8 cellular contexts compared by ENCODE assay signal in the genomic region with DNA sequence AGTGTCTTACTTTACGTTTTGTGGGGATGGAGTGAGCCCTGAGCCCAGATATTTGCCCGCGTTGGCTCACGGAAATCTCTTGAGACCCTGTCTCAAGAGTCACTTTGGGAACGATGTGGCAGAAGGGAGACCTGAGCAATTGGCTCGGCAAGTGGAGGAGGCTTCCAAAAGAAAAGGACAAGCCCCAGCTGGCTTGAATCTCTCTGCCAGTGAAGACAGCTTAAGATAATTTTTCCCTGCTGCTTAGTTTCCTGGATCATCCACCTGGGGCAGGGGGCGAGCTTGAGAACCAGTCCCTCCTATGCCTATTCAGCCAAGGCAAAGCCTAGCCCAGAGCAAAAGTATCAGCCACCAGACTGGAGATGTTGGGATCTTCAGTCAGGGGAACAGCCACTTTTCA. TPM values are rescaled to one million over a fixed set of nuclear protein-coding genes. Genes with fewer than 3 reads are reported as not detected.
DNase-seq lines count a peak whose midpoint lies in the region; ATAC-seq and TF ChIP-seq lines count a peak whose summit lies in the region.

No MANE protein-coding gene starts in this region.

- intact Hi-C loops in CD14-positive monocyte (cut with micrococcal nuclease) = no loop called here

- peak overlapping the region; percentile 94 to 97 for H3K4me3 Mint-ChIP-seq in CD14-positive monocyte

- H3K27ac ChIP-seq in stomach smooth muscle (ENCODE audit: low read length) = peak overlapping the region; percentile 60

- peaks cover 12% of the 10 kb centered on the region for H3K4me1 Mint-ChIP-seq in CD14-positive monocyte

- no peaks in the 10 kb centered on the region for H3K36me3 ChIP-seq in stomach smooth muscle (ENCODE audit: control insufficient read depth in 2 of 2, insufficient read depth in 2 of 2, low read length in 2 of 2)

- no peaks in the 10 kb centered on the region for H3K27me3 Mint-ChIP-seq in CD14-positive monocyte (ENCODE audit: low read depth in 3 of 3)

- peaks cover 2 to 10% of the 10 kb centered on the region in 2 donors for H3K36me3 Mint-ChIP-seq in CD14-positive monocyte
- peaks cover 10 to 14% of the 10 kb centered on the region in 2 donors for H3K36me3 Mint-ChIP-seq in activated naive CD4-positive, alpha-beta T cell treated with anti-CD3 and anti-CD28 coated beads, Interleukin-2, amount 50 U/mL, for 72 hours

- no peak for ATAC-seq in activated naive CD4-positive, alpha-beta T cell treated with anti-CD3 and anti-CD28 coated beads, Interleukin-2, amount 50 U/mL, for 72 hours
- no peak for ATAC-seq in HG02973 (IDR thresholded peaks at IDR 0.05; ENCODE audit: unreplicated experiment)
- ATAC-seq in GM21723 (IDR thresholded peaks at IDR 0.05; ENCODE audit: unreplicated experiment) = no peak

- H3K9ac ChIP-seq in stomach smooth muscle (ENCODE audit: low read length in 2 of 2) = peak overlapping the region; percentile 78 to 93

- no peak for DNase-seq in CD14-positive monocyte (ENCODE audit: low spot score)
- DNase-seq in HT-29 (ENCODE audit: low spot score) = peak; percentile 41
- DNase-seq in activated naive CD4-positive, alpha-beta T cell treated with anti-CD3 and anti-CD28 coated beads, Interleukin-2, amount 50 U/mL, for 72 hours (ENCODE audit: low spot score in 2 of 2) = peak in 1 of 2 donors; percentile 11
- DNase-seq in iPS-NIHi11 (ENCODE audit: low spot score) = peak; percentile 35
- no peak for DNase-seq in effector CD8-positive, alpha-beta T cell (lab: John Stamatoyannopoulos, UW)

- peaks cover 12% of the 10 kb centered on the region for H3K4me1 ChIP-seq in stomach smooth muscle (ENCODE audit: control insufficient read depth, insufficient read depth, low read length)

- peak overlapping the region; percentile 70 to 96 for H3K4me3 ChIP-seq in stomach smooth muscle (ENCODE audit: low read length in 2 of 2)

- H3K27me3 ChIP-seq in stomach smooth muscle (ENCODE audit: control insufficient read depth in 1 of 2, insufficient read depth in 2 of 2, low read length in 2 of 2) = no peaks in the 10 kb centered on the region

- TF ChIP-seq CTCF in CD14-positive monocyte (IDR thresholded peaks at IDR 0.05) = no peak

- H3K27ac Mint-ChIP-seq in CD14-positive monocyte = peak overlapping the region; percentile 90 to 98 (median 96)
- H3K27ac Mint-ChIP-seq in activated naive CD4-positive, alpha-beta T cell treated with anti-CD3 and anti-CD28 coated beads, Interleukin-2, amount 50 U/mL, for 72 hours = peak overlapping the region; percentile 94 to 97

- peaks cover 0 to 14% (median 2%) of the 10 kb centered on the region in 7 donors for H3K9me3 Mint-ChIP-seq in CD14-positive monocyte
- H3K9me3 Mint-ChIP-seq in activated naive CD4-positive, alpha-beta T cell treated with anti-CD3 and anti-CD28 coated beads, Interleukin-2, amount 50 U/mL, for 72 hours = peaks cover 7 to 9% of the 10 kb centered on the region in 2 donors

- H3K9me3 ChIP-seq in stomach smooth muscle (ENCODE audit: control insufficient read depth in 2 of 2, low read length in 2 of 2) = no peaks in the 10 kb centered on the region

RNA-seq across cellular contexts. Expression of a gene that starts 0.7 kb away (rescaled TPM):
- polyA plus RNA-seq in CD14-positive monocyte = 10 to 100 TPM in 1 of 2 donors, 1 to 10 TPM in 1; 8.8 to 11.0 TPM
- 16.4 and 17.2 TPM in 2 replicates for total RNA-seq in HT-29 (2014; rRNA removed; shearing (Covaris generic))
- 10 to 100 TPM; 16.8 to 18.3 TPM for total RNA-seq in activated naive CD4-positive, alpha-beta T cell treated with anti-CD3 and anti-CD28 coated beads, Interleukin-2, amount 50 U/mL, for 72 hours

Comparison
In these comparisons a context has a peak if more than half of its experiments do, and no peak if none do; other contexts are left out.
1. DNase-seq: peak in HT-29 (single experiment) and iPS-NIHi11 (single experiment); none in CD14-positive monocyte (single experiment) and effector CD8-positive, alpha-beta T cell (single experiment).